ENCODE assay signal across 29 cellular contexts in the genomic region with DNA sequence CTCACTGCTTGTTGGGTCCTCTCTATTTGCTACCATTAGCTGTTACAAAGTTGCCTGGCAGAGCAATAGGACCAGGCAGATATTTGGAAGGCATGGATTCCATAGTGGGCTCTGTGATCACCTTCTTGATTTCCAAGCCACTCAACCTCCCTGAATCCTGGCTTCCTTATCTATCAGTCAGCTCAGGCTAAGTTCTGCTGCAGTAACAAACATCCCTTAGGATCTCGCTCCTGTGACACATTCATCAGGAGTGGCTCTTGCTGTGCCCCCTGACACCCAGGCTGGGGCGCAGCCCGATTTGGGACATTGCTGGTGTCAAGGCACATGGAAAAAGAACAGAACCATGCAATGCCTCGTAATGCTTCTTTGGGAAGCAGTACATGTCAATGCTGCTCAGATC.
"Had no signal": no experiment of that assay in that cellular context is flagged by ENCODE, and none has a peak within 500 bp of the region (broad histone marks: within the 10 kb centered on the region; RNA-seq: fewer than 3 reads in every experiment).

No MANE protein-coding gene starts in this region.

- DNase-seq: natural killer cell; occipital lobe; ovary; posterior cingulate gyrus; psoas muscle; right cardiac atrium; sigmoid colon; spleen; stimulated activated CD4-positive, alpha-beta T cell treated with anti-CD3 and anti-CD28 coated beads, Interleukin-12 subunit alpha, Interleukin-12 subunit beta, amount 100 ng/mL, for 4 hours; stimulated activated CD4-positive, alpha-beta T cell treated with anti-CD3 and anti-CD28 coated beads, Interleukin-1b, Interleukin-23, amount 100 ng/mL, for 48 hours; stimulated activated CD4-positive, alpha-beta T cell treated with anti-CD3 and anti-CD28 coated beads, Interleukin-4, amount 100 ng/mL, for 1 hour; stimulated activated CD4-positive, alpha-beta T cell treated with anti-CD3 and anti-CD28 coated beads, Interleukin-4, amount 100 ng/mL, for 4 hours; stimulated activated CD8-positive, alpha-beta memory T cell treated with anti-CD3 and anti-CD28 coated beads, Interleukin-4, amount 100 ng/mL, for 48 hours; stimulated activated naive CD4-positive, alpha-beta T cell; stimulated activated naive CD8-positive, alpha-beta T cell treated with anti-CD3 and anti-CD28 coated beads, Interleukin-15, amount 100 ng/mL, for 72 hours; stimulated activated naive CD8-positive, alpha-beta T cell treated with anti-CD3 and anti-CD28 coated beads, Interleukin-15, Interleukin-2, amounts not matched to agents 100 U/mL and 50 U/mL, for 24 hours; substantia nigra; testis; transverse colon; upper lobe of left lung had no signal

- FAIRE-seq: urothelium cell line had no signal

- H3K36me3 ChIP-seq: neural progenitor cell, ovary, right lobe of liver, sigmoid colon, spleen, suprapubic skin, tibial artery, transverse colon, upper lobe of left lung, vagina had no signal

- H3K27me3 ChIP-seq: neural progenitor cell, ovary, right lobe of liver, sigmoid colon, testis, tibial artery, transverse colon, upper lobe of left lung, vagina had no signal

- ATAC-seq: natural killer cell; psoas muscle; right cardiac atrium; right lobe of liver; stimulated activated memory B cell treated with anti-CD40 and anti-IgM and Interleukin-4, amounts not matched to agents 10 μg/mL and 1 μg/mL and 100 μg/mL, for 72 hours; stimulated activated naive CD8-positive, alpha-beta T cell treated with anti-CD3 and anti-CD28 coated beads, Interleukin-15, amount 100 ng/mL, for 72 hours; stimulated activated naive CD8-positive, alpha-beta T cell treated with anti-CD3 and anti-CD28 coated beads, Interleukin-15, Interleukin-2, amounts not matched to agents 100 U/mL and 50 U/mL, for 24 hours had no signal

- H3K4me3 ChIP-seq: neural progenitor cell, ovary, psoas muscle, right lobe of liver, sigmoid colon, smooth muscle cell, spleen, suprapubic skin, testis, tibial artery, transverse colon, upper lobe of left lung, vagina had no signal

- H3K27ac ChIP-seq: neural progenitor cell, ovary, parathyroid adenoma, psoas muscle, right lobe of liver, sigmoid colon, spleen, suprapubic skin, testis, tibial artery, transverse colon, upper lobe of left lung, vagina had no signal

- H3K9me3 ChIP-seq: ovary, psoas muscle, right lobe of liver, suprapubic skin, testis, vagina had no signal

- H3K4me1 ChIP-seq: neural progenitor cell, parathyroid adenoma, psoas muscle, right lobe of liver, sigmoid colon, spleen, suprapubic skin, tibial artery, transverse colon, upper lobe of left lung, vagina had no signal
